In genomic region chr22:38487946-38488345, GRCh38 we compare ENCODE assay signal across 1 cellular context.
TF ChIP-seq lines count a peak whose summit lies in the region.

No MANE protein-coding gene starts in this region.

TF ChIP-seq in HepG2, 621 proteins besides CTCF, POLR2A, EP300 and RAD21:
- TF ChIP-seq ZEB1 (IDR thresholded peaks at IDR 0.05; ENCODE audit: insufficient replicate concordance, low read depth) (no peak), ZBTB38 (CRISPR knock-in tag; IDR thresholded peaks at IDR 0.05) (no peak), TFDP1 (CRISPR knock-in tag; IDR thresholded peaks at IDR 0.05; ENCODE audit: borderline replicate concordance) (no peak), ZFP36 (IDR thresholded peaks at IDR 0.05; ENCODE audit: borderline replicate concordance, low read depth, low read length, partially characterized antibody) (no peak), GRHL1 (CRISPR knock-in tag; conservative IDR thresholded peaks at IDR 0.05) (no peak), RBM22 (optimal IDR thresholded peaks at IDR 0.05; ENCODE audit: low read length) (peak; percentile 68), STAT5B (CRISPR knock-in tag; IDR thresholded peaks at IDR 0.05) (no peak), ZNF367 (CRISPR knock-in tag; IDR thresholded peaks at IDR 0.05; ENCODE audit: borderline replicate concordance) (no peak), ARID5B (CRISPR knock-in tag; IDR thresholded peaks at IDR 0.05) (no peak)
